ENCODE assay signal across 2 cellular contexts in genomic region chr1:23687680-23688079, GRCh38. TPM values are rescaled to one million over a fixed set of nuclear protein-coding genes. Genes with fewer than 3 reads are reported as not detected.
DNase-seq lines count a peak whose midpoint lies in the region; ATAC-seq, FAIRE-seq and TF ChIP-seq lines count a peak whose summit lies in the region.
"Not testable (repeated sequence)": the region's sequence is repeated elsewhere in the genome, so short reads cannot be mapped to it uniquely, and the experiment has no call there.

No MANE protein-coding gene starts in this region.

- CTCF ChIA-PET in HEK293 (lab: Yijun Ruan, JAX); K562 (lab: Yijun Ruan, JAX; ENCODE audit: low intra/inter-chr PET ratio): not testable (repeated sequence)

- H3K79me2 ChIP-seq in K562 (ENCODE audit: control insufficient read depth, insufficient read depth, low read length): peaks cover 12% of the 10 kb centered on the region

- H3K27me3 ChIP-seq in K562 (ENCODE audit: control insufficient read depth in 2 of 2, insufficient read depth in 2 of 2, low read length in 2 of 2): not testable (repeated sequence)

- not testable (repeated sequence) for TF ChIP-seq POLR2A in K562 (conservative IDR thresholded peaks at IDR 0.05)

- not testable (repeated sequence) for H3K9me3 ChIP-seq in HEK293 (ENCODE audit: control insufficient read depth, insufficient read depth, low read depth, low read length); K562 (replicated peaks; ENCODE audit: control insufficient read depth, insufficient read depth, low read depth, low read length)

- WGBS in K562 (ENCODE audit: insufficient coverage, low coverage, missing lambda C conversion rate): 2% methylated on average over 3 of the region's 3 CpGs

- not testable (repeated sequence) for ATAC-seq in K562

- TF ChIP-seq CTCF in HEK293 (tag by site-specific recombination; IDR thresholded peaks at IDR 0.05); K562 (IDR thresholded peaks at IDR 0.05 in 2 of 3, conservative IDR thresholded peaks at IDR 0.05 in 1 of 3; ENCODE audit: insufficient read depth in 2 of 3, low read depth in 1 of 3, low read length in 3 of 3): not testable (repeated sequence)

- H3K27ac ChIP-seq in HEK293 (ENCODE audit: extremely low read depth, low read depth, low read length); K562 (ENCODE audit: extremely low read depth, low read depth, low read length): not testable (repeated sequence)

- TF ChIP-seq EP300 in K562 (IDR thresholded peaks at IDR 0.05; ENCODE audit: low read length): not testable (repeated sequence)

- not testable (repeated sequence) for H3K9ac ChIP-seq in K562 (ENCODE audit: insufficient read depth in 1 of 2, low read depth in 2 of 2, low read length in 2 of 2)

- H3K36me3 ChIP-seq in HEK293 (ENCODE audit: control insufficient read depth in 2 of 2, insufficient read depth in 1 of 2, low read length in 2 of 2); K562 (ENCODE audit: control insufficient read depth, insufficient read depth, low read length): not testable (repeated sequence)

- H2AFZ ChIP-seq in K562 (ENCODE audit: low read depth, low read length): not testable (repeated sequence)

- H3K4me1 ChIP-seq in HEK293 (ENCODE audit: control insufficient read depth, insufficient read depth, low read length): not testable (repeated sequence)
- H3K4me1 ChIP-seq in K562 (replicated peaks in 1 of 2; ENCODE audit: control insufficient read depth in 2 of 2, insufficient read depth in 2 of 2, low read length in 2 of 2): peaks cover 5 to 10% of the 10 kb centered on the region in 2 experiments; a peak in 3 of 5 replicates

- not testable (repeated sequence) for BruUV-seq in K562 (replicated peaks; lab: Mats Ljungman, UMichigan)

- H3K9me1 ChIP-seq in K562 (ENCODE audit: control insufficient read depth, insufficient read depth, low read length): not testable (repeated sequence)

- intact Hi-C loops in K562 (cut with micrococcal nuclease): not testable (repeated sequence)

- not testable (repeated sequence) for H3K4me2 ChIP-seq in K562 (ENCODE audit: insufficient read depth, low read length)

- not testable (repeated sequence) for TF ChIP-seq RAD21 in K562 (CRISPR knock-in tag; conservative IDR thresholded peaks at IDR 0.05 in 1 of 2, IDR thresholded peaks at IDR 0.05 in 1 of 2)

- not testable (repeated sequence) for FAIRE-seq in K562 (lab: Jason Lieb, UNC)

- not testable (repeated sequence) for H4K20me1 ChIP-seq in K562 (replicated peaks; ENCODE audit: control insufficient read depth, insufficient read depth, low read length)

- in situ Hi-C loops in K562 (cut with MboI): not testable (repeated sequence)

- not testable (repeated sequence) for H3K4me3 ChIP-seq in HEK293 (ENCODE audit: low read depth, low read length); K562

- not testable (repeated sequence) for DNase-seq in K562 (ENCODE audit: extremely low read depth in 1 of 4, low spot score in 3 of 4)

- POLR2A ChIA-PET in HEK293 (lab: Yijun Ruan, JAX): interaction anchor here (0.6 kb wide), 1 partner anchor 123 kb away, joined by 3 read pairs; no protein-coding TSS in a partner anchor
- POLR2A ChIA-PET in K562 (lab: Yijun Ruan, JAX): interaction anchor here (0.8 kb wide), 1 partner anchor 12 kb away, joined by 3 read pairs; no protein-coding TSS in a partner anchor

TF ChIP-seq in HEK293, 187 proteins besides CTCF, POLR2A, EP300 and RAD21:
- TF ChIP-seq EGR2 (tag by site-specific recombination; IDR thresholded peaks at IDR 0.05; ENCODE audit: low read depth): peak; percentile 28; the same call in 1 of the 2 replicates
- TF ChIP-seq ZNF121 (tag by site-specific recombination; IDR thresholded peaks at IDR 0.05): peak; percentile 80

TF ChIP-seq in K562, 482 proteins besides CTCF, POLR2A, EP300 and RAD21:
- TF ChIP-seq ZNF121 (CRISPR knock-in tag; conservative IDR thresholded peaks at IDR 0.05): peak; percentile 92

RNA-seq across cellular contexts. Expression of gene RPL11, which starts 3.9 kb away (rescaled TPM):
- 326 and 345 TPM in 2 replicates for total RNA-seq in K562 (2011; cell fraction: chromatin; rRNA removed; ENCODE audit: low replicate concordance)
- 341 and 370 TPM in 2 replicates for total RNA-seq in K562 (2011; cell fraction: nucleolus; rRNA removed)
- total RNA-seq in K562 (2011; cell fraction: nucleoplasm; rRNA removed): 557 and 1,073 TPM in 2 replicates
- 3,111 and 3,495 TPM in 2 replicates for total RNA-seq in K562 (2014; rRNA removed)
- total RNA-seq in K562 (2014; rRNA removed; fragmentation: Illumina TruSeq; extraction: Trizol): 3,683 and 3,950 TPM in 2 replicates
- 3,549 and 3,642 TPM in 2 replicates for total RNA-seq in K562 (2015; rRNA removed; fragmentation: Illumina TruSeq; extraction: Trizol)
- 1,751 and 1,781 TPM in 2 replicates for total RNA-seq in K562 (2021)
- polyA plus RNA-seq in K562 (2011; rRNA removed): 2,818 and 2,821 TPM in 2 replicates
- polyA plus RNA-seq in K562 (2011; cell fraction: cytosol; rRNA removed): 831 and 2,063 TPM in 2 replicates
- 469 and 968 TPM in 2 replicates for polyA plus RNA-seq in K562 (2011; cell fraction: nucleus; rRNA removed)
- 3,491 and 4,910 TPM in 2 replicates for polyA plus RNA-seq in K562 (2012)
- 3,852 and 4,443 TPM in 2 replicates for polyA plus RNA-seq in K562 (2014; fragmentation: Illumina TruSeq; extraction: Trizol)
- 1,000 to 10,000 TPM; 2,542 to 2,758 TPM for polyA plus RNA-seq in K562 (2014; fragmentation: Nextera tagmentation; extraction: Ambion mirVana)
- polyA plus RNA-seq in K562 (2014; rRNA removed): 4,338 and 4,526 TPM in 2 replicates
- polyA minus RNA-seq in K562 (2011; rRNA and poly(A)+ RNA removed): 1,269 and 1,421 TPM in 2 replicates
- polyA minus RNA-seq in K562 (2011; cell fraction: cytosol; rRNA and poly(A)+ RNA removed): 631 and 637 TPM in 2 replicates
- 128 and 273 TPM in 2 replicates for polyA minus RNA-seq in K562 (2011; cell fraction: nucleus; rRNA and poly(A)+ RNA removed)

RNA-seq across cellular contexts. Expression of gene ELOA, which starts 55.6 kb away (rescaled TPM):
- 40.0 and 60.8 TPM in 2 replicates for total RNA-seq in K562 (2011; cell fraction: chromatin; rRNA removed; ENCODE audit: low replicate concordance)
- 22.4 and 23.7 TPM in 2 replicates for total RNA-seq in K562 (2011; cell fraction: nucleolus; rRNA removed)
- 31.1 and 33.1 TPM in 2 replicates for total RNA-seq in K562 (2011; cell fraction: nucleoplasm; rRNA removed)
- 61.3 and 70.8 TPM in 2 replicates for total RNA-seq in K562 (2014; rRNA removed)
- 74.1 and 75.8 TPM in 2 replicates for total RNA-seq in K562 (2014; rRNA removed; fragmentation: Illumina TruSeq; extraction: Trizol)
- total RNA-seq in K562 (2015; rRNA removed; fragmentation: Illumina TruSeq; extraction: Trizol): 77.6 and 80.0 TPM in 2 replicates
- 66.6 and 70.8 TPM in 2 replicates for total RNA-seq in K562 (2021)
- 29.7 and 33.3 TPM in 2 replicates for polyA plus RNA-seq in K562 (2011; rRNA removed)
- 13.9 and 14.8 TPM in 2 replicates for polyA plus RNA-seq in K562 (2011; cell fraction: cytosol; rRNA removed)
- polyA plus RNA-seq in K562 (2011; cell fraction: nucleus; rRNA removed): 24.7 and 25.8 TPM in 2 replicates
- 28.7 and 53.0 TPM in 2 replicates for polyA plus RNA-seq in K562 (2012)
- polyA plus RNA-seq in K562 (2014; fragmentation: Illumina TruSeq; extraction: Trizol): 80.6 and 98.6 TPM in 2 replicates
- 10 to 100 TPM; 31.9 to 53.6 TPM for polyA plus RNA-seq in K562 (2014; fragmentation: Nextera tagmentation; extraction: Ambion mirVana)
- polyA plus RNA-seq in K562 (2014; rRNA removed): 44.4 and 48.7 TPM in 2 replicates
- 35.1 and 35.7 TPM in 2 replicates for polyA minus RNA-seq in K562 (2011; rRNA and poly(A)+ RNA removed)
- 25.7 and 34.4 TPM in 2 replicates for polyA minus RNA-seq in K562 (2011; cell fraction: cytosol; rRNA and poly(A)+ RNA removed)
- polyA minus RNA-seq in K562 (2011; cell fraction: nucleus; rRNA and poly(A)+ RNA removed): 10.5 and 19.7 TPM in 2 replicates
